ENCODE assay signal across 8 cellular contexts in the genomic region with DNA sequence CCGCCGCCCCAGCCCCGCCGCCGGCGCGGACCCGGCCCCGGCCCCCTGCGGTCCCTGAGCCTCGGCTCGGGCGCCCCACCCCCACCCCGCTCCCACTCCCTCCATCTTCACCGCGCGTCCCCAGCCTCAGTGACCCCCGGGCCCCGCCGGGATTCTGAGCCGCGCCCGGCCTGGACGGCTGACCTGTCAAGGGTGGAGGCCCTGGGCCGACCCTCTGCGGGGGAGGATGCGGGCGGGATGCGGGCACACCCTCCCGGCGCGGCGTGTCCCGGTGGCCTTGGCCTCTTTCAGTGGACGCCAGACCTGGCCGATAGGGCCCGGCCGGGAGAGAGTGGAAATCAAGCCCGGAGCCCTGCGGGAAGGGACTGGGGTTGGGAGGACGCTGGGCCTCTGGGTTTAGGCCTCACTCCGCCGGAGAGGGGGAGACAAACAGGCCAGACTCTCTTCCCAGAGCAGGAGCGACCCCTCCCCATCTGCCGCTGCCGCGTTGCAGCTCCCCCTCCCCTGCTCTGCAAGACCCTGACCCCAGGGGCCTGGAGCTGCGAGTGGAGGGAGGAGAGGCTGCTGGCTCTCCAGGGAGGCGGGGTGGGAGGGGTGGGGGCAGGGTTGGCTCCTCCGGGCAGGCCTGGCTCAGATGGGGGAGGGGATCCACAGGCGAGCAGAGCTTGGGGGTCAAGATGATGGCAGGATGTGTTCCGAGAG. TPM values are rescaled to one million over a fixed set of nuclear protein-coding genes. Genes with fewer than 3 reads are reported as not detected.
DNase-seq lines count a peak whose midpoint lies in the region; ATAC-seq and TF ChIP-seq lines count a peak whose summit lies in the region.

No MANE protein-coding gene starts in this region.

- peaks cover 38 to 39% of the 10 kb centered on the region in 2 donors for H3K27me3 Mint-ChIP-seq in CD8-positive, alpha-beta memory T cell

- no peaks in the 10 kb centered on the region for H3K79me1 ChIP-seq in trophoblast cell (ENCODE audit: low read length)

- CTCF ChIA-PET in CD8-positive, alpha-beta memory T cell (lab: Charles Lee) = no interaction called here

- H3K27ac ChIP-seq in CD8-positive, alpha-beta memory T cell (ENCODE audit: low read depth, low read length) = no peak overlapping the region
- no peak overlapping the region for H3K27ac ChIP-seq in trophoblast cell (ENCODE audit: low read depth, low read length)

- H3K4me3 ChIP-seq in CD8-positive, alpha-beta memory T cell (ENCODE audit: low read length) = no peak overlapping the region
- H3K4me3 ChIP-seq in endocrine pancreas (ENCODE audit: control insufficient read depth, insufficient read depth, low read length) = peak overlapping the region; percentile 15
- H3K4me3 ChIP-seq in trophoblast cell (ENCODE audit: low read depth, low read length) = no peak overlapping the region

- no peak overlapping the region for H3K14ac ChIP-seq in trophoblast cell (ENCODE audit: low read length)

- POLR2A ChIA-PET in CD8-positive, alpha-beta memory T cell (lab: Charles Lee) = interaction anchor here (0.6 kb wide), 1 partner anchor 38 kb away, joined by 3 read pairs; no protein-coding TSS in a partner anchor

- ATAC-seq in GM21723 (IDR thresholded peaks at IDR 0.05; ENCODE audit: unreplicated experiment) = no peak
- ATAC-seq in HG02938 (IDR thresholded peaks at IDR 0.05; ENCODE audit: unreplicated experiment) = no peak
- ATAC-seq in HG02885 (IDR thresholded peaks at IDR 0.05; ENCODE audit: poor library complexity, unreplicated experiment) = no peak

- DNase-seq in CD8-positive, alpha-beta memory T cell = no peak
- peak; percentile 83 to 90 for DNase-seq in trophoblast cell
- DNase-seq in stimulated activated CD4-positive, alpha-beta T cell treated with anti-CD3 and anti-CD28 coated beads, Interleukin-15, amount 100 ng/mL, for 24 hours = no peak

- H2BK5ac ChIP-seq in trophoblast cell (ENCODE audit: low read depth, low read length, poor library complexity) = no peak overlapping the region

- peaks cover 1 to 18% (median 5%) of the 10 kb centered on the region in 3 donors for H3K36me3 Mint-ChIP-seq in CD8-positive, alpha-beta memory T cell

- peak overlapping the region in 6 of 7 donors; percentile 65 to 85 (median 77) for H3K4me3 Mint-ChIP-seq in CD8-positive, alpha-beta memory T cell

- no peaks in the 10 kb centered on the region for H3K9me3 ChIP-seq in CD8-positive, alpha-beta memory T cell (ENCODE audit: low read length)
- H3K9me3 ChIP-seq in endocrine pancreas (ENCODE audit: control insufficient read depth, low read length) (no peaks in the 10 kb centered on the region), trophoblast cell (ENCODE audit: insufficient read depth, low read depth, low read length) (peaks cover 3% of the 10 kb centered on the region)

- H4K91ac ChIP-seq in trophoblast cell (ENCODE audit: low read depth, low read length) = no peak overlapping the region

- peak overlapping the region; percentile 69 for H3K9ac ChIP-seq in endocrine pancreas (ENCODE audit: control insufficient read depth, insufficient read depth, low read length)
- no peak overlapping the region for H3K9ac ChIP-seq in trophoblast cell (ENCODE audit: low read length)

- no peak overlapping the region for H2BK12ac ChIP-seq in trophoblast cell (ENCODE audit: low read length)

- no peak overlapping the region for H3K23ac ChIP-seq in trophoblast cell (ENCODE audit: low read length)

- H3K27me3 ChIP-seq in CD8-positive, alpha-beta memory T cell (ENCODE audit: insufficient read depth, low read length, poor library complexity, severe bottlenecking) = peaks cover 23% of the 10 kb centered on the region
- H3K27me3 ChIP-seq in endocrine pancreas (ENCODE audit: control insufficient read depth, insufficient read depth, low read length) = no peaks in the 10 kb centered on the region
- peaks cover 19% of the 10 kb centered on the region for H3K27me3 ChIP-seq in trophoblast cell (ENCODE audit: insufficient read depth, low read length)

- H3K4me1 Mint-ChIP-seq in CD8-positive, alpha-beta memory T cell = peaks cover 5 to 21% (median 14%) of the 10 kb centered on the region in 3 donors

- no peak overlapping the region for H3K4ac ChIP-seq in trophoblast cell (ENCODE audit: low read depth, low read length)

- H4K12ac ChIP-seq in trophoblast cell (ENCODE audit: low read depth, low read length) = no peak overlapping the region

- peaks cover 0 to 4% (median 2%) of the 10 kb centered on the region in 5 donors for H3K9me3 Mint-ChIP-seq in CD8-positive, alpha-beta memory T cell

- peak overlapping the region; percentile 32 for H3K4me2 ChIP-seq in trophoblast cell (ENCODE audit: low read length)

- H2AK5ac ChIP-seq in trophoblast cell (ENCODE audit: low read length) = no peak overlapping the region

- no peak overlapping the region for H3K27ac Mint-ChIP-seq in CD8-positive, alpha-beta memory T cell

- no peaks in the 10 kb centered on the region for H3K4me1 ChIP-seq in CD8-positive, alpha-beta memory T cell (ENCODE audit: insufficient read depth, low read length)
- H3K4me1 ChIP-seq in endocrine pancreas (ENCODE audit: control insufficient read depth, insufficient read depth, low read length) (no peaks in the 10 kb centered on the region), trophoblast cell (ENCODE audit: control insufficient read depth in 1 of 2, insufficient read depth in 2 of 2, low read length in 2 of 2) (peaks cover 3 to 4% of the 10 kb centered on the region in 2 experiments)

- no peak overlapping the region for H4K8ac ChIP-seq in trophoblast cell (ENCODE audit: low read depth, low read length)

- H3K79me2 ChIP-seq in trophoblast cell (ENCODE audit: control insufficient read depth, insufficient read depth, low read length, poor library complexity) = no peaks in the 10 kb centered on the region

- TF ChIP-seq EP300 in Ishikawa (IDR thresholded peaks at IDR 0.05; ENCODE audit: borderline replicate concordance) = no peak

- H3K18ac ChIP-seq in trophoblast cell (ENCODE audit: low read length) = no peak overlapping the region

- no peak overlapping the region for H2BK120ac ChIP-seq in trophoblast cell (ENCODE audit: insufficient read depth, low read length, poor library complexity)

- whole genome bisulfite sequencing in trophoblast cell (ENCODE audit: extremely low coverage, insufficient coverage, insufficient read length) = no CpG with 5 or more reads among the region's 52 CpGs

- no peaks in the 10 kb centered on the region for H3K36me3 ChIP-seq in CD8-positive, alpha-beta memory T cell (ENCODE audit: insufficient read depth, low read length)
- H3K36me3 ChIP-seq in endocrine pancreas (ENCODE audit: control insufficient read depth, insufficient read depth, low read length) (peaks cover 2% of the 10 kb centered on the region), trophoblast cell (ENCODE audit: control insufficient read depth in 1 of 2, insufficient read depth in 2 of 2, low read length in 2 of 2) (peaks cover 0 to 2% of the 10 kb centered on the region in 2 experiments)

- H2AFZ ChIP-seq in trophoblast cell (ENCODE audit: insufficient read depth, low read length, poor library complexity) = no peak overlapping the region

- TF ChIP-seq RAD21 in Ishikawa (IDR thresholded peaks at IDR 0.05; ENCODE audit: low read depth) = no peak

TF ChIP-seq in Ishikawa, 13 proteins besides CTCF, POLR2A, EP300 and RAD21:
- TF ChIP-seq EGR1 (IDR thresholded peaks at IDR 0.05) = peak; percentile 28; the same call in 1 of the 2 replicates
- TF ChIP-seq NFIC (IDR thresholded peaks at IDR 0.05) = no peak
- TF ChIP-seq ZBTB7A (IDR thresholded peaks at IDR 0.05; ENCODE audit: low read depth) = 0 out of 2 replicates have a peak, but pooled peaks have one; percentile 25

RNA-seq across cellular contexts. Expression of a gene that starts 0.5 kb away (rescaled TPM):
- total RNA-seq in CD8-positive, alpha-beta memory T cell = under 1 TPM; 0.20 to 0.28 TPM
- not detected for polyA plus RNA-seq in CD8-positive, alpha-beta memory T cell
- polyA plus RNA-seq in trophoblast cell (2013) = 0.58 and 0.66 TPM in 2 replicates

RNA-seq across cellular contexts. Expression of a gene that starts 18.5 kb away (rescaled TPM):
- total RNA-seq in CD8-positive, alpha-beta memory T cell = 10 to 100 TPM; 72.1 to 76.1 TPM
- 33.3 TPM for polyA plus RNA-seq in CD8-positive, alpha-beta memory T cell
- polyA plus RNA-seq in trophoblast cell (2013) = 40.3 and 43.1 TPM in 2 replicates

RNA-seq across cellular contexts. Expression of a gene that starts 22.9 kb away (rescaled TPM):
- 10 to 100 TPM; 43.6 to 45.0 TPM for total RNA-seq in CD8-positive, alpha-beta memory T cell
- 0.40 TPM for polyA plus RNA-seq in CD8-positive, alpha-beta memory T cell
- polyA plus RNA-seq in trophoblast cell (2013) = 18.3 and 19.4 TPM in 2 replicates

RNA-seq across cellular contexts. Expression of a gene that starts 26.8 kb away (rescaled TPM):
- total RNA-seq in CD8-positive, alpha-beta memory T cell = 10 to 100 TPM; 23.6 to 25.3 TPM
- 10.6 TPM for polyA plus RNA-seq in CD8-positive, alpha-beta memory T cell
- 17.7 and 18.7 TPM in 2 replicates for polyA plus RNA-seq in trophoblast cell (2013)

RNA-seq across cellular contexts. Expression of a gene that starts 38.4 kb away (rescaled TPM):
- total RNA-seq in CD8-positive, alpha-beta memory T cell = not detected
- not detected for polyA plus RNA-seq in CD8-positive, alpha-beta memory T cell
- polyA plus RNA-seq in trophoblast cell (2013) = 0.53 and 0.62 TPM in 2 replicates

Comparison
In these comparisons a context has a peak if more than half of its experiments do, and no peak if none do; other contexts are left out.
1. DNase-seq: peak in trophoblast cell (2 of 2); none in CD8-positive, alpha-beta memory T cell (0 of 5) and stimulated activated CD4-positive, alpha-beta T cell treated with anti-CD3 and anti-CD28 coated beads, Interleukin-15, amount 100 ng/mL, for 24 hours (single experiment).